ENCODE assay signal across 13 cellular contexts in the genomic region with DNA sequence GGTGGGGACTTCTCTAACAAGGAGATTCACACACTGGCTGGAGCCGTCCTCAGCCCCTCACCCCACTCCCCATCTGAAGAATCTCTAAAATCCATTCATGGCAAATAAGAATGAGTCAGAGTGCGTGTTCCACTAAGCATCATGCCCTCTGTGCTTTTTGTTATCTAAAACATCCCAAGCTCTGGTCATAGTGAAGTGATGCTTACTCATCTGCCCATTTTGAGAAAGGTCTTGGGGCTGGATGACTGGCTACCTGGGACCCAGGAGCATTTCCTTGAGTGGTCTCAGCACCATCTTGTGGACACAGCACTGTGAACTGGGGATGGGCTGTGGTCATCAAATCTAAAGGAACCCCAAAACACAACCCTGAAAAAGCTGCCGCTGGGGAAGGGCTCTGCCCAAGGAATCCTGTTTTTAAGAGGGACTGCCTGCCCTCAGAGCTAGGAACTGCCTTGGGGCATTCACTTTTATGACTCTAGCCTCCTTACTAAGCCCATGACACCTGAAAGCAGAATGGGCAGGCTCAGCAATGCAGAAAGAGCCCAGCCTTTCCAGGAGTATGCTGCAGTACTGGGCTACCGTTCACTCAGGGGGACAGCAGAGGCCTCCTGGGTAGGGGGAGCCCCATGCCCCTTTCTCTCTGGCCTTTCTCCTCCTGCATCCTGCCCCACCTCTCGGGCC. TPM values are rescaled to one million over a fixed set of nuclear protein-coding genes. Genes with fewer than 3 reads are reported as not detected.
DNase-seq lines count a peak whose midpoint lies in the region; ATAC-seq, FAIRE-seq and TF ChIP-seq lines count a peak whose summit lies in the region.
"Had no signal": no experiment of that assay in that cellular context is flagged by ENCODE, and none has a peak within 500 bp of the region (broad histone marks: within the 10 kb centered on the region; RNA-seq: fewer than 3 reads in every experiment).

No MANE protein-coding gene starts in this region.

- H2AFZ ChIP-seq in GM23248 = no peak overlapping the region
- no peak overlapping the region for H2AFZ ChIP-seq in H1 (ENCODE audit: low read length)
- H2AFZ ChIP-seq in HepG2 (ENCODE audit: low read length) = no peak overlapping the region

- CTCF ChIA-PET in H1 (lab: Charles Lee; ENCODE audit: partially characterized antibody) = interaction anchor here (0.6 to 15.5 kb wide), 15 partner anchors 9 to 293 kb away, joined by 3 to 205 read pairs (median 4); no protein-coding TSS in a partner anchor
- CTCF ChIA-PET in HepG2 (lab: Yijun Ruan, JAX; ENCODE audit: low intra/inter-chr PET ratio, low total read pairs) = no interaction called here

- H3K23ac ChIP-seq in H1 (ENCODE audit: insufficient read length) = no peak overlapping the region

- no peak overlapping the region for H2BK12ac ChIP-seq in H1 (ENCODE audit: low read depth, low read length)

- H4K8ac ChIP-seq in H1 (ENCODE audit: extremely low read depth, insufficient read depth, low read length) = no peak overlapping the region

- H3K79me2 ChIP-seq in GM23248 (ENCODE audit: insufficient read depth) = peaks cover 100% of the 10 kb centered on the region
- H3K79me2 ChIP-seq in H1 (ENCODE audit: control insufficient read depth in 1 of 2, insufficient read depth in 2 of 2, low read length in 2 of 2) = no peaks in the 10 kb centered on the region
- peaks cover 7% of the 10 kb centered on the region for H3K79me2 ChIP-seq in HepG2 (ENCODE audit: insufficient read depth, low read length)

- no peak overlapping the region for H2BK120ac ChIP-seq in H1 (replicated peaks; ENCODE audit: low read depth, low read length)

- H3K27me3 ChIP-seq in GM23248 (replicated peaks; ENCODE audit: insufficient read depth) (no peaks in the 10 kb centered on the region), RWPE2 (ENCODE audit: insufficient read depth, poor library complexity, severe bottlenecking) (no peaks in the 10 kb centered on the region), H1 (replicated peaks in 1 of 4; ENCODE audit: control insufficient read depth in 3 of 4, extremely low read depth in 1 of 4, insufficient read depth in 3 of 4, low read length in 3 of 4) (no peaks in the 10 kb centered on the region), psoas muscle (ENCODE audit: insufficient read depth in 3 of 3, low read length in 2 of 3) (no peaks in the 10 kb centered on the region), suprapubic skin (no peaks in the 10 kb centered on the region), HepG2 (ENCODE audit: control insufficient read depth in 1 of 2, insufficient read depth in 2 of 2, low read length in 2 of 2) (no peaks in the 10 kb centered on the region)

- H2AK5ac ChIP-seq in H1 (ENCODE audit: low read depth, low read length) = no peak overlapping the region

- intact Hi-C loops in psoas muscle (cut with DNase I) = no loop called here
- intact Hi-C loops in HepG2 (cut with micrococcal nuclease; ENCODE audit: unreplicated experiment) = no loop called here

- FAIRE-seq in H1 (lab: Jason Lieb, UNC) = no peak
- FAIRE-seq in HepG2 (lab: Jason Lieb, UNC) = no peak

- no peak overlapping the region for H3K14ac ChIP-seq in H1 (ENCODE audit: insufficient read length)

- peak; percentile 84 for DNase-seq in GM23248
- DNase-seq in RWPE2 (ENCODE audit: low spot score) = no peak
- no peak for DNase-seq in H1 (ENCODE audit: low read depth in 1 of 2, low spot score in 2 of 2)
- no peak for DNase-seq in psoas muscle
- no peak for DNase-seq in suprapubic skin (ENCODE audit: low spot score in 2 of 2)
- no peak for DNase-seq in HepG2 (ENCODE audit: low spot score)
- DNase-seq: DMS 273 treated with DMSO at 0.1 percent for 48 hours; NCI-H1105; NCI-H82; stimulated activated CD8-positive, alpha-beta memory T cell treated with anti-CD3 and anti-CD28 coated beads, Interleukin-4, amount 100 ng/mL, for 48 hours; T-helper 2 cell had no signal

- no peaks in the 10 kb centered on the region for H4K20me1 ChIP-seq in GM23248 (ENCODE audit: insufficient read depth)
- H4K20me1 ChIP-seq in H1 (replicated peaks in 1 of 2; ENCODE audit: control insufficient read depth in 1 of 2, insufficient read depth in 2 of 2, low read length in 2 of 2) = no peaks in the 10 kb centered on the region
- H4K20me1 ChIP-seq in HepG2 (ENCODE audit: insufficient read depth, low read length) = no peaks in the 10 kb centered on the region

- 51 to 55% methylated on average over 5 of the region's 5 CpGs for WGBS in GM23248 (ENCODE audit: low coverage in 1 of 2, low lambda C conversion rate in 2 of 2, missing lambda C conversion rate in 2 of 2), 2 experiments
- 88% methylated on average over 5 of the region's 5 CpGs; no CpG with 5 or more reads in 1 of the 2 experiments for WGBS in H1 (ENCODE audit: extremely low coverage in 1 of 2, insufficient coverage in 1 of 2, insufficient read length in 1 of 2, insufficient replicate concordance in 2 of 2, low coverage in 1 of 2, low lambda C conversion rate in 2 of 2, missing lambda C conversion rate in 1 of 2), 2 experiments
- 84 to 94% (median 89%) methylated on average over 5 of the region's 5 CpGs for WGBS in psoas muscle, 3 donors
- WGBS in suprapubic skin = 76% methylated on average over 5 of the region's 5 CpGs
- 100% methylated on average over 5 of the region's 5 CpGs for WGBS in HepG2 (ENCODE audit: low lambda C conversion rate)

- H3K36me3 ChIP-seq in GM23248 (ENCODE audit: low read depth) (peaks cover 25% of the 10 kb centered on the region; the same call in 1 of the 2 replicates), RWPE2 (ENCODE audit: low read depth) (peaks cover 44% of the 10 kb centered on the region), H1 (ENCODE audit: control insufficient read depth in 2 of 4, insufficient read depth in 4 of 4, low read length in 3 of 4) (no peaks in the 10 kb centered on the region), psoas muscle (ENCODE audit: insufficient read depth in 1 of 2, low read depth in 1 of 2) (peaks cover 0 to 23% of the 10 kb centered on the region in 2 donors), suprapubic skin (peaks cover 7% of the 10 kb centered on the region), HepG2 (replicated peaks in 1 of 2; ENCODE audit: control insufficient read depth in 1 of 2, insufficient read depth in 2 of 2, low read length in 2 of 2) (peaks cover 7 to 56% of the 10 kb centered on the region in 2 experiments; a peak in 4 of 5 replicates)

- in situ Hi-C loops in GM23248 (cut with MboI) (no loop called here), HepG2 (cut with HindIII; ENCODE audit: extremely low pct_ligation_motif_present, low pct_unique_long_range_greater_than_20kb) (no loop called here)

- H3K4ac ChIP-seq in H1 (replicated peaks; ENCODE audit: insufficient read length, low read depth, low read length) = no peak overlapping the region

- no peak overlapping the region for H3K56ac ChIP-seq in H1 (replicated peaks; ENCODE audit: insufficient read length, low read depth, low read length)

- BruUV-seq in HepG2 (replicated peaks; lab: Mats Ljungman, UMichigan) = no TSS peak

- no peak overlapping the region for H4K91ac ChIP-seq in H1 (replicated peaks; ENCODE audit: insufficient read length, low read length)

- H3K9me2 ChIP-seq in GM23248 (ENCODE audit: insufficient read depth) = no peaks in the 10 kb centered on the region

- H3K4me2 ChIP-seq in GM23248 (ENCODE audit: unreplicated experiment) (peak overlapping the region; percentile 25), H1 (ENCODE audit: insufficient read depth in 1 of 2, low read depth in 2 of 2, low read length in 2 of 2) (no peak overlapping the region), HepG2 (ENCODE audit: low read depth, low read length) (no peak overlapping the region)

- TF ChIP-seq EP300 in H1 (IDR thresholded peaks at IDR 0.05; ENCODE audit: borderline replicate concordance in 1 of 2, low read depth in 2 of 2, low read length in 2 of 2) (no peak), suprapubic skin (IDR thresholded peaks at IDR 0.05) (no peak), HepG2 (IDR thresholded peaks at IDR 0.05; ENCODE audit: low read depth in 2 of 2, low read length in 2 of 2) (no peak), HepG2 (CRISPR knock-in tag; IDR thresholded peaks at IDR 0.05; ENCODE audit: borderline replicate concordance) (no peak)

- peak; percentile 73 for ATAC-seq in RWPE2 (ENCODE audit: low read depth)
- ATAC-seq in psoas muscle = peak in 1 of 4 donors; percentile 13
- no peak for ATAC-seq in esophagus mucosa
- ATAC-seq in HepG2 = no peak
- no peak for ATAC-seq in GM18867 (IDR thresholded peaks at IDR 0.05; ENCODE audit: unreplicated experiment)

- TF ChIP-seq CTCF in RWPE2 (IDR thresholded peaks at IDR 0.05; ENCODE audit: poor library complexity, severe bottlenecking) (no peak), H1 (IDR thresholded peaks at IDR 0.05; ENCODE audit: control extremely low read depth in 1 of 3, insufficient read depth in 1 of 3, low read depth in 1 of 3, low read length in 3 of 3) (peak in 1 of 3 experiments; percentile 28; a peak in 2 of 4 replicates), psoas muscle (IDR thresholded peaks at IDR 0.05) (no peak), suprapubic skin (IDR thresholded peaks at IDR 0.05) (no peak), HepG2 (CRISPR knock-in tag; IDR thresholded peaks at IDR 0.05) (no peak)

- POLR2A ChIA-PET in H1 (lab: Charles Lee; ENCODE audit: partially characterized antibody) = no interaction called here
- POLR2A ChIA-PET in HepG2 (lab: Yijun Ruan, JAX) = interaction anchor here (1.1 to 1.7 kb wide), 2 partner anchors 9 to 10 kb away, joined by 3 to 6 read pairs; no protein-coding TSS in a partner anchor

- H3K9me3 ChIP-seq in GM23248 (ENCODE audit: low read depth) = no peaks in the 10 kb centered on the region
- no peaks in the 10 kb centered on the region for H3K9me3 ChIP-seq in RWPE2 (ENCODE audit: severe bottlenecking)
- no peaks in the 10 kb centered on the region for H3K9me3 ChIP-seq in H1 (ENCODE audit: insufficient read depth in 2 of 2, low read depth in 1 of 2, low read length in 1 of 2)
- H3K9me3 ChIP-seq in psoas muscle = no peaks in the 10 kb centered on the region
- no peaks in the 10 kb centered on the region for H3K9me3 ChIP-seq in suprapubic skin
- no peaks in the 10 kb centered on the region for H3K9me3 ChIP-seq in HepG2 (ENCODE audit: low read length)

- H2BK15ac ChIP-seq in H1 (ENCODE audit: low read length) = no peak overlapping the region

- TF ChIP-seq POLR2A in H1 (IDR thresholded peaks at IDR 0.05; ENCODE audit: control extremely low read depth in 1 of 2, low read depth in 2 of 2, low read length in 2 of 2) (no peak), suprapubic skin (IDR thresholded peaks at IDR 0.05) (no peak), HepG2 (IDR thresholded peaks at IDR 0.05; ENCODE audit: insufficient read depth in 1 of 2, low read depth in 2 of 2, low read length in 2 of 2) (no peak)

- no peak overlapping the region for H2BK5ac ChIP-seq in H1 (ENCODE audit: low read depth, low read length)

- no peak overlapping the region for H4K5ac ChIP-seq in H1 (ENCODE audit: insufficient read length, low read depth, low read length)

- TF ChIP-seq RAD21 in H1 (IDR thresholded peaks at IDR 0.05 in 1 of 2, conservative IDR thresholded peaks at IDR 0.05 in 1 of 2; ENCODE audit: low read depth in 2 of 2, low read length in 2 of 2) = peak; percentile 34 to 51; a peak in 2 of 4 replicates
- TF ChIP-seq RAD21 in HepG2 (CRISPR knock-in tag; IDR thresholded peaks at IDR 0.05) = no peak

- H3K27ac ChIP-seq in GM23248 (peak overlapping the region; percentile 81), RWPE2 (ENCODE audit: poor library complexity, severe bottlenecking) (peak overlapping the region; percentile 41), H1 (ENCODE audit: low read depth, low read length) (no peak overlapping the region), psoas muscle (peak overlapping the region; percentile 10), suprapubic skin (no peak overlapping the region), HepG2 (ENCODE audit: extremely low read length, insufficient read depth, low read length) (no peak overlapping the region)

- H3K4me1 ChIP-seq in GM23248 (ENCODE audit: insufficient read depth) (peaks cover 40% of the 10 kb centered on the region), RWPE2 (ENCODE audit: insufficient read depth, poor library complexity, severe bottlenecking) (peaks cover 13% of the 10 kb centered on the region), H1 (replicated peaks in 1 of 4; ENCODE audit: control insufficient read depth in 3 of 4, insufficient read depth in 4 of 4, low read length in 3 of 4) (peaks cover 0 to 8% (median 0%) of the 10 kb centered on the region in 4 experiments; a peak in 3 of 7 replicates), psoas muscle (peaks cover 19% of the 10 kb centered on the region), suprapubic skin (peaks cover 28% of the 10 kb centered on the region), HepG2 (ENCODE audit: insufficient read depth, low read length) (peaks cover 27% of the 10 kb centered on the region)

- no peak overlapping the region for H3K4me3 ChIP-seq in GM23248
- no peak overlapping the region for H3K4me3 ChIP-seq in RWPE2 (ENCODE audit: severe bottlenecking)
- H3K4me3 ChIP-seq in H1 (ENCODE audit: extremely low read depth in 1 of 4, insufficient read depth in 2 of 4, low read depth in 3 of 4, low read length in 4 of 4) = no peak overlapping the region
- no peak overlapping the region for H3K4me3 ChIP-seq in psoas muscle
- no peak overlapping the region for H3K4me3 ChIP-seq in suprapubic skin
- no peak overlapping the region for H3K4me3 ChIP-seq in HepG2 (replicated peaks in 1 of 3; ENCODE audit: insufficient read depth in 1 of 3, low read depth in 2 of 3, low read length in 3 of 3)

- peaks cover 71% of the 10 kb centered on the region for H3F3A ChIP-seq in GM23248 (ENCODE audit: insufficient read depth)

- H2BK20ac ChIP-seq in H1 (ENCODE audit: low read length) = no peak overlapping the region

- H3K9ac ChIP-seq in GM23248 = peak overlapping the region; percentile 48
- no peak overlapping the region for H3K9ac ChIP-seq in H1 (replicated peaks in 1 of 4; ENCODE audit: extremely low read depth in 1 of 4, low read depth in 3 of 4, low read length in 3 of 4)
- no peak overlapping the region for H3K9ac ChIP-seq in HepG2 (ENCODE audit: insufficient read depth, low read depth, low read length)

- no peak overlapping the region for H3K18ac ChIP-seq in H1 (ENCODE audit: extremely low read depth, low read length)

- H3K23me2 ChIP-seq in H1 (ENCODE audit: low read depth, low read length) = no peaks in the 10 kb centered on the region

- H3K79me1 ChIP-seq in H1 (ENCODE audit: low read depth, low read length) = no peaks in the 10 kb centered on the region

RNA-seq across cellular contexts. Expression of a gene that starts 53.5 kb away (rescaled TPM):
- total RNA-seq in GM23248 (2014; rRNA removed; shearing (Covaris generic)) = 159 and 175 TPM in 2 replicates
- polyA plus RNA-seq in GM23248 (2016; fragmentation: Nextera tagmentation; extraction: Ambion mirVana) = 107 and 112 TPM in 2 replicates
- 9.8 and 10.5 TPM in 2 replicates for total RNA-seq in H1 (2021; fragmentation: NEBNext Ultra II Directional; extraction: Animal tissue kit (Norgen Biotek cat#: 25700))
- polyA plus RNA-seq in H1 (2011; rRNA removed) = 3.8 and 4.4 TPM in 2 replicates
- polyA plus RNA-seq in H1 (2011; cell fraction: cytosol; rRNA removed) = 3.2 TPM
- 6.4 TPM for polyA plus RNA-seq in H1 (2011; cell fraction: nucleus; rRNA removed)
- 3.5 to 5.7 TPM (median 4.0 TPM) in 4 replicates for polyA plus RNA-seq in H1 (2012, experiment 1 of 2)
- 0.17 TPM for polyA plus RNA-seq in H1 (2012, experiment 2 of 2)
- polyA plus RNA-seq in H1 (2013, experiment 1 of 2) = 7.7 TPM
- 7.0 TPM for polyA plus RNA-seq in H1 (2013, experiment 2 of 2)
- 14.2 and 20.9 TPM in 2 replicates for polyA minus RNA-seq in H1 (2011; rRNA and poly(A)+ RNA removed)
- polyA minus RNA-seq in H1 (2011; cell fraction: cytosol; rRNA and poly(A)+ RNA removed) = 9.7 TPM
- polyA minus RNA-seq in H1 (2011; cell fraction: nucleus; rRNA and poly(A)+ RNA removed) = 25.4 TPM
- 100 to 1,000 TPM in 1 of 4 donors, 10 to 100 TPM in 3; 56.7 to 212 (median 87.0) TPM for total RNA-seq in psoas muscle
- polyA plus RNA-seq in psoas muscle = 10 to 100 TPM; 24.2 to 61.7 (median 48.7) TPM
- 100 to 1,000 TPM in 1 of 4 donors, 10 to 100 TPM in 3; 65.8 to 101 (median 85.9) TPM for total RNA-seq in suprapubic skin
- 18.4 TPM for total RNA-seq in esophagus mucosa
- 51.7 and 77.9 TPM in 2 replicates for total RNA-seq in HepG2 (2016; rRNA removed; fragmentation: Illumina TruSeq; extraction: Trizol)
- total RNA-seq in HepG2 (2016; cell fraction: cytosol; rRNA removed; fragmentation: Illumina TruSeq; extraction: Trizol; ENCODE audit: low read depth) = 8.0 and 8.8 TPM in 2 replicates
- total RNA-seq in HepG2 (2016; cell fraction: insoluble cytoplasmic fraction; rRNA removed; fragmentation: Illumina TruSeq; extraction: Trizol) = 47.2 and 73.5 TPM in 2 replicates
- 24.0 and 25.0 TPM in 2 replicates for total RNA-seq in HepG2 (2016; cell fraction: membrane; rRNA removed; fragmentation: Illumina TruSeq; extraction: Trizol)
- 50.9 and 56.2 TPM in 2 replicates for total RNA-seq in HepG2 (2016; cell fraction: nucleus; rRNA removed; fragmentation: Illumina TruSeq; extraction: Trizol)
- polyA plus RNA-seq in HepG2 (2011; rRNA removed) = 20.4 and 26.8 TPM in 2 replicates
- 14.8 and 18.8 TPM in 2 replicates for polyA plus RNA-seq in HepG2 (2011; cell fraction: cytosol; rRNA removed)
- 26.0 and 30.5 TPM in 2 replicates for polyA plus RNA-seq in HepG2 (2011; cell fraction: nucleus; rRNA removed)
- polyA plus RNA-seq in HepG2 (2012) = 30.3 and 41.4 TPM in 2 replicates
- polyA plus RNA-seq in HepG2 (2016; cell fraction: cytosol; fragmentation: Illumina TruSeq; extraction: Trizol; ENCODE audit: low read depth) = 0.80 and 1.00 TPM in 2 replicates
- 32.5 and 33.4 TPM in 2 replicates for polyA plus RNA-seq in HepG2 (2016; cell fraction: insoluble cytoplasmic fraction; fragmentation: Illumina TruSeq; extraction: Trizol; ENCODE audit: low read depth)
- 2.7 and 3.4 TPM in 2 replicates for polyA plus RNA-seq in HepG2 (2016; cell fraction: membrane; fragmentation: Illumina TruSeq; extraction: Trizol; ENCODE audit: low read depth)
- polyA plus RNA-seq in HepG2 (2016; cell fraction: nucleus; fragmentation: Illumina TruSeq; extraction: Trizol; ENCODE audit: insufficient read depth, low read depth) = 35.8 and 35.9 TPM in 2 replicates
- polyA minus RNA-seq in HepG2 (2011; rRNA and poly(A)+ RNA removed; ENCODE audit: low replicate concordance) = 48.8 and 66.3 TPM in 2 replicates
- polyA minus RNA-seq in HepG2 (2011; cell fraction: cytosol; rRNA and poly(A)+ RNA removed) = 52.1 and 52.3 TPM in 2 replicates
- 130 and 149 TPM in 2 replicates for polyA minus RNA-seq in HepG2 (2011; cell fraction: nucleus; rRNA and poly(A)+ RNA removed)

Comparison
In these comparisons a context has a peak if more than half of its experiments do, and no peak if none do; other contexts are left out.
1. H3K27ac ChIP-seq: peak in GM23248 (single experiment), RWPE2 (single experiment) and psoas muscle (single experiment); none in H1 (single experiment), suprapubic skin (single experiment) and HepG2 (single experiment).